ENCODE assay signal across 28 cellular contexts in the genomic region with DNA sequence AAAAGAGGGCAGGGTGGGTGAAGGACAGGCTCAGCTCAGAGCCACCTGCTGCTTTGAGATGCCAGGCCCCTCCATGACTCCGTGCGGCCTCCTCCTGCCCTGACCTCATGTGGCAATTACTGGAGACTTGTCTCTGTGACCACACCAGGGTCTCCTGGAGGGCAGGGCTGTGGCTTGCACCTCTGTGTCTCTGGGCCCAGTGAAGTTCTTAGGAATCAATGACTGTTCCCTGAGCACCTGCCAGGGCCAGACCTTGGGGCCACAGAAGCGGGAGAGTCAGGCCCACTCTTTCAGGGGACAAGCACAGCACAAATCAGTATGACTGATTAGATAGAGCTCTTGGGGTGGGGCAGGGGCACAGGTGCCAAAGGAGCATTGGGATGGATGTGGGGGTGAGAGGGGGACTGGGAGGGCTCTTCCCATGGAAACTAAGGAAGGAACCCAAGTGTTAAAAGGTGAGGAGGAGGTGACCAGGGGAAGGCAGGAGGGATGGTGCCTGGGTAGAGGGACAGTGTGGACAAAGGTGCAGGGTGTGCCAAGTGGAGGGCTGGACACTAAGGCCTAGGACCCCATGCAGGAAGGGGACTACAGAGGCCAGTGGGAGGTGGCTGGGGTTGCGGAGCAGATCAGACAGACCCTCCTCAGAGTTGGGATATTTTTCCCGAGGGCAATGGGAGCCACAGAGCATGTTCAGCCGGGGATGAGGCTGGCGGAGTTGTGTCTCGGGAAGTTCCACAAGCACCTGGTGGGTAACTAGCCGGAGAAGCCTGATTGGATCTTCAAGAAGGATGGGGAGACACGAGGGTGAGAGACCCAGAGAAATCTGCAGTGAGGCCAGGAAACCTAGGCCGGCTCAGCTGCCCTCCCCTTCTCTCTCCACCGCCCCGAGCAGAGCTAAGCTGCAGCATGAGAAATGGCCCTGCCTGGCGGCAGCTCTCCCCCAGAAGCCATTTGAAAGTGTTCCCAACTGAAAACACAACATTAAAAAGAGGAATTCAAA.
DNase-seq lines count a peak whose midpoint lies in the region; ATAC-seq, FAIRE-seq and TF ChIP-seq lines count a peak whose summit lies in the region.
"Had no signal": no experiment of that assay in that cellular context is flagged by ENCODE, and none has a peak within 500 bp of the region (broad histone marks: within the 10 kb centered on the region; RNA-seq: fewer than 3 reads in every experiment).

No MANE protein-coding gene starts in this region.

- no peak overlapping the region for H2AFZ ChIP-seq in HepG2 (ENCODE audit: low read length)
- H2AFZ ChIP-seq in smooth muscle cell (ENCODE audit: low read depth) = no peak overlapping the region

- ATAC-seq in right lobe of liver = no peak
- no peak for ATAC-seq in HepG2
- ATAC-seq in GM18873 (IDR thresholded peaks at IDR 0.05; ENCODE audit: low FRiP score, unreplicated experiment) = no peak
- ATAC-seq: stimulated activated memory B cell treated with anti-CD40 and anti-IgM and Interleukin-4, amounts not matched to agents 10 μg/mL and 1 μg/mL and 100 μg/mL, for 72 hours had no signal

- DNase-seq in right lobe of liver (peak; percentile 3 to 28 (median 15)), HepG2 (ENCODE audit: low spot score) (no peak), coronary artery (ENCODE audit: low spot score) (peak; percentile 54), nephron progenitor cell (no peak), suprapubic skin (ENCODE audit: low spot score in 2 of 2) (peak; percentile 35 to 40), smooth muscle cell (lab: John Stamatoyannopoulos, UW; ENCODE audit: unreplicated experiment) (no peak), DMS153 treated with DMSO at 0.1 percent for 48 hours (lab: John Stamatoyannopoulos, UW; ENCODE audit: unreplicated experiment) (no peak)
- DNase-seq: activated CD4-positive, alpha-beta T cell treated with anti-CD3 and anti-CD28 coated beads, Interleukin-2, amount 50 U/mL, for 48 hours; central memory CD4-positive, alpha-beta T cell; dermis blood vessel endothelial cell; DMS79 treated with DMSO at 0.1 percent for 48 hours; KBM-7; mammary epithelial cell; NCI-H2029; occipital lobe; stimulated activated CD4-positive, alpha-beta T cell treated with anti-CD3 and anti-CD28 coated beads, Interleukin-4, amount 100 ng/mL, for 24 hours; T-helper 1 cell; testis; uterus had no signal

- H3K9me3 ChIP-seq in right lobe of liver (no peaks in the 10 kb centered on the region), HepG2 (ENCODE audit: low read length) (no peaks in the 10 kb centered on the region), suprapubic skin (no peaks in the 10 kb centered on the region), smooth muscle cell (replicated peaks; ENCODE audit: low read depth) (no peaks in the 10 kb centered on the region)
- H3K9me3 ChIP-seq: BLaER1 treated with 17β-estradiol and CSF1 and Interleukin-3, amounts not matched to agents 10 nM and 100 nM; Caco-2; MG63; testis; uterus had no signal

- in situ Hi-C loops in HepG2 (cut with HindIII; ENCODE audit: extremely low pct_ligation_motif_present, low pct_unique_long_range_greater_than_20kb) = no loop called here

- no peak for TF ChIP-seq EP300 in HepG2 (IDR thresholded peaks at IDR 0.05; ENCODE audit: low read depth in 2 of 2, low read length in 2 of 2)
- TF ChIP-seq EP300 in HepG2 (CRISPR knock-in tag; IDR thresholded peaks at IDR 0.05; ENCODE audit: borderline replicate concordance) = no peak
- no peak for TF ChIP-seq EP300 in suprapubic skin (IDR thresholded peaks at IDR 0.05)

- H3K9ac ChIP-seq in HepG2 (ENCODE audit: insufficient read depth, low read depth, low read length) (no peak overlapping the region), smooth muscle cell (ENCODE audit: low read depth) (no peak overlapping the region)
- H3K9ac ChIP-seq: BLaER1 treated with 17β-estradiol and CSF1 and Interleukin-3, amounts not matched to agents 10 nM and 100 nM had no signal

- no TSS peak for BruUV-seq in HepG2 (replicated peaks; lab: Mats Ljungman, UMichigan)

- no peak overlapping the region for H3K4me2 ChIP-seq in HepG2 (ENCODE audit: low read depth, low read length)
- H3K4me2 ChIP-seq in smooth muscle cell = no peak overlapping the region

- no peak for TF ChIP-seq POLR2A in right lobe of liver (IDR thresholded peaks at IDR 0.05)
- TF ChIP-seq POLR2A in HepG2 (IDR thresholded peaks at IDR 0.05; ENCODE audit: insufficient read depth in 1 of 2, low read depth in 2 of 2, low read length in 2 of 2) = no peak
- TF ChIP-seq POLR2A in suprapubic skin (IDR thresholded peaks at IDR 0.05) = no peak

- H3F3A ChIP-seq in smooth muscle cell (ENCODE audit: low read depth) = no peaks in the 10 kb centered on the region

- H3K4me1 ChIP-seq in right lobe of liver = no peaks in the 10 kb centered on the region
- H3K4me1 ChIP-seq in HepG2 (ENCODE audit: insufficient read depth, low read length) = no peaks in the 10 kb centered on the region
- H3K4me1 ChIP-seq in suprapubic skin = peaks cover 4% of the 10 kb centered on the region
- H3K4me1 ChIP-seq in smooth muscle cell (ENCODE audit: low read depth) = no peaks in the 10 kb centered on the region
- H3K4me1 ChIP-seq: Caco-2, testis, uterus had no signal

- TF ChIP-seq CTCF in right lobe of liver (IDR thresholded peaks at IDR 0.05) (no peak), HepG2 (CRISPR knock-in tag; IDR thresholded peaks at IDR 0.05) (no peak), coronary artery (IDR thresholded peaks at IDR 0.05) (no peak), nephron progenitor cell (IDR thresholded peaks at IDR 0.05) (no peak), suprapubic skin (IDR thresholded peaks at IDR 0.05) (no peak), smooth muscle cell (IDR thresholded peaks at IDR 0.05; ENCODE audit: borderline replicate concordance, insufficient read depth, poor library complexity, severe bottlenecking) (no peak)

- peak overlapping the region; percentile 44 for H3K4me3 Mint-ChIP-seq in nephron progenitor cell
- H3K4me3 Mint-ChIP-seq: activated naive CD8-positive, alpha-beta T cell; stimulated activated memory B cell treated with anti-CD40 and anti-IgM and Interleukin-4, amounts not matched to agents 10 μg/mL and 1 μg/mL and 100 μg/mL, for 72 hours had no signal

- H3K27ac ChIP-seq in right lobe of liver (no peak overlapping the region), HepG2 (ENCODE audit: extremely low read length, insufficient read depth, low read length) (no peak overlapping the region), coronary artery (no peak overlapping the region), suprapubic skin (no peak overlapping the region), smooth muscle cell (ENCODE audit: low read depth) (no peak overlapping the region)
- H3K27ac ChIP-seq: BLaER1 treated with 17β-estradiol and CSF1 and Interleukin-3, amounts not matched to agents 10 nM and 100 nM; testis; uterus had no signal

- H3K79me2 ChIP-seq in HepG2 (ENCODE audit: insufficient read depth, low read length) = no peaks in the 10 kb centered on the region
- H3K79me2 ChIP-seq in smooth muscle cell (ENCODE audit: low read depth) = no peaks in the 10 kb centered on the region

- H3K9me3 Mint-ChIP-seq in nephron progenitor cell = no peaks in the 10 kb centered on the region
- H3K9me3 Mint-ChIP-seq: stimulated activated memory B cell treated with anti-CD40 and anti-IgM and Interleukin-4, amounts not matched to agents 10 μg/mL and 1 μg/mL and 100 μg/mL, for 72 hours had no signal

- H4K20me1 ChIP-seq in HepG2 (ENCODE audit: insufficient read depth, low read length) (no peaks in the 10 kb centered on the region), smooth muscle cell (ENCODE audit: low read depth) (no peaks in the 10 kb centered on the region)

- H3K36me3 Mint-ChIP-seq in nephron progenitor cell (ENCODE audit: low read depth) = no peaks in the 10 kb centered on the region
- H3K36me3 Mint-ChIP-seq: activated naive CD8-positive, alpha-beta T cell; stimulated activated memory B cell treated with anti-CD40 and anti-IgM and Interleukin-4, amounts not matched to agents 10 μg/mL and 1 μg/mL and 100 μg/mL, for 72 hours had no signal

- no peak for TF ChIP-seq RAD21 in HepG2 (CRISPR knock-in tag; IDR thresholded peaks at IDR 0.05)

- POLR2A ChIA-PET in HepG2 (lab: Yijun Ruan, JAX) = no interaction called here

- WGBS in right lobe of liver (ENCODE audit: insufficient coverage, low coverage, low lambda C conversion rate, missing lambda C conversion rate) = no CpG with 5 or more reads among the region's 14 CpGs
- 24% methylated on average over 6 of the region's 14 CpGs for WGBS in HepG2 (ENCODE audit: low lambda C conversion rate)
- 75% methylated on average over 14 of the region's 14 CpGs for WGBS in suprapubic skin
- WGBS in smooth muscle cell (ENCODE audit: low lambda C conversion rate) = 91% methylated on average over 14 of the region's 14 CpGs

- H3K27me3 ChIP-seq in right lobe of liver = no peaks in the 10 kb centered on the region
- H3K27me3 ChIP-seq in HepG2 (ENCODE audit: control insufficient read depth in 1 of 2, insufficient read depth in 2 of 2, low read length in 2 of 2) = peaks cover 11 to 52% of the 10 kb centered on the region in 2 experiments; a peak in 4 of 5 replicates
- H3K27me3 ChIP-seq in suprapubic skin = peaks cover 78% of the 10 kb centered on the region
- H3K27me3 ChIP-seq in smooth muscle cell (ENCODE audit: low read depth) = peaks cover 5% of the 10 kb centered on the region
- H3K27me3 ChIP-seq: BLaER1 treated with 17β-estradiol and CSF1 and Interleukin-3, amounts not matched to agents 10 nM and 100 nM; MG63; testis; uterus had no signal

- CTCF ChIA-PET in HepG2 (lab: Yijun Ruan, JAX; ENCODE audit: low intra/inter-chr PET ratio, low total read pairs) = no interaction called here

- intact Hi-C loops in right lobe of liver (cut with DNase I) = no loop called here
- intact Hi-C loops in HepG2 (cut with micrococcal nuclease; ENCODE audit: unreplicated experiment) = no loop called here

- no peak overlapping the region for H3K4me3 ChIP-seq in right lobe of liver
- no peak overlapping the region for H3K4me3 ChIP-seq in HepG2 (replicated peaks in 1 of 3; ENCODE audit: insufficient read depth in 1 of 3, low read depth in 2 of 3, low read length in 3 of 3)
- H3K4me3 ChIP-seq in coronary artery = no peak overlapping the region
- H3K4me3 ChIP-seq in suprapubic skin = no peak overlapping the region
- no peak overlapping the region for H3K4me3 ChIP-seq in smooth muscle cell
- H3K4me3 ChIP-seq: BLaER1 treated with 17β-estradiol and CSF1 and Interleukin-3, amounts not matched to agents 10 nM and 100 nM; MG63; testis; uterus had no signal

- peaks cover 78% of the 10 kb centered on the region for H3K4me1 Mint-ChIP-seq in nephron progenitor cell
- H3K4me1 Mint-ChIP-seq: stimulated activated memory B cell treated with anti-CD40 and anti-IgM and Interleukin-4, amounts not matched to agents 10 μg/mL and 1 μg/mL and 100 μg/mL, for 72 hours had no signal

- peak overlapping the region; percentile 93 for H3K27ac Mint-ChIP-seq in nephron progenitor cell
- H3K27ac Mint-ChIP-seq: activated naive CD8-positive, alpha-beta T cell; stimulated activated memory B cell treated with anti-CD40 and anti-IgM and Interleukin-4, amounts not matched to agents 10 μg/mL and 1 μg/mL and 100 μg/mL, for 72 hours had no signal

- peaks cover 38% of the 10 kb centered on the region for H3K27me3 Mint-ChIP-seq in nephron progenitor cell (ENCODE audit: low read depth, poor library complexity)

- FAIRE-seq in HepG2 (lab: Jason Lieb, UNC) = no peak
- FAIRE-seq: astrocyte, GM18507, HTR-8/SVneo had no signal

- H3K36me3 ChIP-seq in right lobe of liver = no peaks in the 10 kb centered on the region
- no peaks in the 10 kb centered on the region for H3K36me3 ChIP-seq in HepG2 (replicated peaks in 1 of 2; ENCODE audit: control insufficient read depth in 1 of 2, insufficient read depth in 2 of 2, low read length in 2 of 2)
- no peaks in the 10 kb centered on the region for H3K36me3 ChIP-seq in suprapubic skin
- H3K36me3 ChIP-seq in smooth muscle cell (ENCODE audit: low read depth) = no peaks in the 10 kb centered on the region
- H3K36me3 ChIP-seq: BLaER1 treated with 17β-estradiol and CSF1 and Interleukin-3, amounts not matched to agents 10 nM and 100 nM; MG63; uterus had no signal

Comparison
In these comparisons a context has a peak if more than half of its experiments do, and no peak if none do; other contexts are left out.
1. DNase-seq: peak in right lobe of liver (3 of 3), coronary artery (single experiment) and suprapubic skin (2 of 2); none in HepG2 (single experiment), nephron progenitor cell (single experiment), smooth muscle cell (single experiment) and DMS153 treated with DMSO at 0.1 percent for 48 hours (single experiment).